In the genomic region with DNA sequence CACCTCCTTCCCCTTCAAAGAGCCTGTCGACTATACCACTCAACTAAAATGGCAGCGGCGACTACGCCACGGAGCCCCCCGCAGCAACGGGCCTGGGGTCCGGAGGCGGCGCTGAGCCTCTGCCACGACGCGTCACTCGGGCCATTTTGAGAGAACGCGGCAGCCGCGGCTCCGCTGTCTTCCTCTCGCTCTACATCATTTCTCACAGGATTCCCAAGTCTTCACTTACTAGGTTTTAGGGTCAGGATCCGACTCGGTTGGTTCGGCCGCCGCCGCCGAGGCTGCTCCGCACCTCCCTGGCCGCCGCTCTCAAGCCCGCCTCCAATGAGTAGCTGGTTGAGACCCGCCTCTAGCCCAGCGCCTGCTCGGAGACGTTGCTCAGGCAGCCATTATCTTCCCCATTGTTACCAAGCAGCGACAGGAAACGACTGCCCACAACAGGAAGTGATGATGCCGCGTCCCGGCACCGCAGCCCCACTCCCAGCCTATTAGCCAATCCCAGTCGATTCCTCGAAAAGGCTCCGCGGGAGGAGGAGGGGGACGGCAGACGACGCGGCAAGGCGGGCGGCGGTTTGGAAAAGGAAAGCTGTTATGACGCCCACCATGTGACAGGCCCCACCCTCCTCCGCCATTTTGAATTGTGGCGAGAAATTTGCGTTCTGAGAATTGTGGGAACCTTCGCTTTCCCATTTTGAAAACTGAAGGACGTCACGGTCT, we compare ENCODE assay signal across 1 cellular context.
A peak's percentile ranks its signal among the peaks of the same experiment; 100 is the strongest.
TF ChIP-seq lines count a peak whose summit lies in the region.

A gene with protein sequence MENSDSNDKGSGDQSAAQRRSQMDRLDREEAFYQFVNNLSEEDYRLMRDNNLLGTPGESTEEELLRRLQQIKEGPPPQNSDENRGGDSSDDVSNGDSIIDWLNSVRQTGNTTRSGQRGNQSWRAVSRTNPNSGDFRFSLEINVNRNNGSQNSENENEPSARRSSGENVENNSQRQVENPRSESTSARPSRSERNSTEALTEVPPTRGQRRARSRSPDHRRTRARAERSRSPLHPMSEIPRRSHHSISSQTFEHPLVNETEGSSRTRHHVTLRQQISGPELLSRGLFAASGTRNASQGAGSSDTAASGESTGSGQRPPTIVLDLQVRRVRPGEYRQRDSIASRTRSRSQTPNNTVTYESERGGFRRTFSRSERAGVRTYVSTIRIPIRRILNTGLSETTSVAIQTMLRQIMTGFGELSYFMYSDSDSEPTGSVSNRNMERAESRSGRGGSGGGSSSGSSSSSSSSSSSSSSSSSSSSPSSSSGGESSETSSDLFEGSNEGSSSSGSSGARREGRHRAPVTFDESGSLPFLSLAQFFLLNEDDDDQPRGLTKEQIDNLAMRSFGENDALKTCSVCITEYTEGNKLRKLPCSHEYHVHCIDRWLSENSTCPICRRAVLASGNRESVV (minus strand): TSS at position 432 of the 717 bp plus-strand sequence. CDS start 18,647 bp downstream, outside the sequence.

TF ChIP-seq in HepG2, 621 proteins besides CTCF, POLR2A, EP300 and RAD21 (continued from another document and continues in another):
- TF ChIP-seq, protein P1, sequence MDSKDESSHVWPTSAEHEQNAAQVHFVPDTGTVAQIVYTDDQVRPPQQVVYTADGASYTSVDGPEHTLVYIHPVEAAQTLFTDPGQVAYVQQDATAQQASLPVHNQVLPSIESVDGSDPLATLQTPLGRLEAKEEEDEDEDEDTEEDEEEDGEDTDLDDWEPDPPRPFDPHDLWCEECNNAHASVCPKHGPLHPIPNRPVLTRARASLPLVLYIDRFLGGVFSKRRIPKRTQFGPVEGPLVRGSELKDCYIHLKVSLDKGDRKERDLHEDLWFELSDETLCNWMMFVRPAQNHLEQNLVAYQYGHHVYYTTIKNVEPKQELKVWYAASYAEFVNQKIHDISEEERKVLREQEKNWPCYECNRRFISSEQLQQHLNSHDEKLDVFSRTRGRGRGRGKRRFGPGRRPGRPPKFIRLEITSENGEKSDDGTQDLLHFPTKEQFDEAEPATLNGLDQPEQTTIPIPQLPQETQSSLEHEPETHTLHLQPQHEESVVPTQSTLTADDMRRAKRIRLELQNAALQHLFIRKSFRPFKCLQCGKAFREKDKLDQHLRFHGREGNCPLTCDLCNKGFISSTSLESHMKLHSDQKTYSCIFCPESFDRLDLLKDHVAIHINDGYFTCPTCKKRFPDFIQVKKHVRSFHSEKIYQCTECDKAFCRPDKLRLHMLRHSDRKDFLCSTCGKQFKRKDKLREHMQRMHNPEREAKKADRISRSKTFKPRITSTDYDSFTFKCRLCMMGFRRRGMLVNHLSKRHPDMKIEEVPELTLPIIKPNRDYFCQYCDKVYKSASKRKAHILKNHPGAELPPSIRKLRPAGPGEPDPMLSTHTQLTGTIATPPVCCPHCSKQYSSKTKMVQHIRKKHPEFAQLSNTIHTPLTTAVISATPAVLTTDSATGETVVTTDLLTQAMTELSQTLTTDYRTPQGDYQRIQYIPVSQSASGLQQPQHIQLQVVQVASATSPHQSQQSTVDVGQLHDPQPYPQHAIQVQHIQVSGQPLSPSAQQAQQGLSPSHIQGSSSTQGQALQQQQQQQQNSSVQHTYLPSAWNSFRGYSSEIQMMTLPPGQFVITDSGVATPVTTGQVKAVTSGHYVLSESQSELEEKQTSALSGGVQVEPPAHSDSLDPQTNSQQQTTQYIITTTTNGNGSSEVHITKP (CRISPR knock-in tag; IDR thresholded peaks at IDR 0.05; ENCODE audit: low read depth): no peak
- TF ChIP-seq, protein P2, sequence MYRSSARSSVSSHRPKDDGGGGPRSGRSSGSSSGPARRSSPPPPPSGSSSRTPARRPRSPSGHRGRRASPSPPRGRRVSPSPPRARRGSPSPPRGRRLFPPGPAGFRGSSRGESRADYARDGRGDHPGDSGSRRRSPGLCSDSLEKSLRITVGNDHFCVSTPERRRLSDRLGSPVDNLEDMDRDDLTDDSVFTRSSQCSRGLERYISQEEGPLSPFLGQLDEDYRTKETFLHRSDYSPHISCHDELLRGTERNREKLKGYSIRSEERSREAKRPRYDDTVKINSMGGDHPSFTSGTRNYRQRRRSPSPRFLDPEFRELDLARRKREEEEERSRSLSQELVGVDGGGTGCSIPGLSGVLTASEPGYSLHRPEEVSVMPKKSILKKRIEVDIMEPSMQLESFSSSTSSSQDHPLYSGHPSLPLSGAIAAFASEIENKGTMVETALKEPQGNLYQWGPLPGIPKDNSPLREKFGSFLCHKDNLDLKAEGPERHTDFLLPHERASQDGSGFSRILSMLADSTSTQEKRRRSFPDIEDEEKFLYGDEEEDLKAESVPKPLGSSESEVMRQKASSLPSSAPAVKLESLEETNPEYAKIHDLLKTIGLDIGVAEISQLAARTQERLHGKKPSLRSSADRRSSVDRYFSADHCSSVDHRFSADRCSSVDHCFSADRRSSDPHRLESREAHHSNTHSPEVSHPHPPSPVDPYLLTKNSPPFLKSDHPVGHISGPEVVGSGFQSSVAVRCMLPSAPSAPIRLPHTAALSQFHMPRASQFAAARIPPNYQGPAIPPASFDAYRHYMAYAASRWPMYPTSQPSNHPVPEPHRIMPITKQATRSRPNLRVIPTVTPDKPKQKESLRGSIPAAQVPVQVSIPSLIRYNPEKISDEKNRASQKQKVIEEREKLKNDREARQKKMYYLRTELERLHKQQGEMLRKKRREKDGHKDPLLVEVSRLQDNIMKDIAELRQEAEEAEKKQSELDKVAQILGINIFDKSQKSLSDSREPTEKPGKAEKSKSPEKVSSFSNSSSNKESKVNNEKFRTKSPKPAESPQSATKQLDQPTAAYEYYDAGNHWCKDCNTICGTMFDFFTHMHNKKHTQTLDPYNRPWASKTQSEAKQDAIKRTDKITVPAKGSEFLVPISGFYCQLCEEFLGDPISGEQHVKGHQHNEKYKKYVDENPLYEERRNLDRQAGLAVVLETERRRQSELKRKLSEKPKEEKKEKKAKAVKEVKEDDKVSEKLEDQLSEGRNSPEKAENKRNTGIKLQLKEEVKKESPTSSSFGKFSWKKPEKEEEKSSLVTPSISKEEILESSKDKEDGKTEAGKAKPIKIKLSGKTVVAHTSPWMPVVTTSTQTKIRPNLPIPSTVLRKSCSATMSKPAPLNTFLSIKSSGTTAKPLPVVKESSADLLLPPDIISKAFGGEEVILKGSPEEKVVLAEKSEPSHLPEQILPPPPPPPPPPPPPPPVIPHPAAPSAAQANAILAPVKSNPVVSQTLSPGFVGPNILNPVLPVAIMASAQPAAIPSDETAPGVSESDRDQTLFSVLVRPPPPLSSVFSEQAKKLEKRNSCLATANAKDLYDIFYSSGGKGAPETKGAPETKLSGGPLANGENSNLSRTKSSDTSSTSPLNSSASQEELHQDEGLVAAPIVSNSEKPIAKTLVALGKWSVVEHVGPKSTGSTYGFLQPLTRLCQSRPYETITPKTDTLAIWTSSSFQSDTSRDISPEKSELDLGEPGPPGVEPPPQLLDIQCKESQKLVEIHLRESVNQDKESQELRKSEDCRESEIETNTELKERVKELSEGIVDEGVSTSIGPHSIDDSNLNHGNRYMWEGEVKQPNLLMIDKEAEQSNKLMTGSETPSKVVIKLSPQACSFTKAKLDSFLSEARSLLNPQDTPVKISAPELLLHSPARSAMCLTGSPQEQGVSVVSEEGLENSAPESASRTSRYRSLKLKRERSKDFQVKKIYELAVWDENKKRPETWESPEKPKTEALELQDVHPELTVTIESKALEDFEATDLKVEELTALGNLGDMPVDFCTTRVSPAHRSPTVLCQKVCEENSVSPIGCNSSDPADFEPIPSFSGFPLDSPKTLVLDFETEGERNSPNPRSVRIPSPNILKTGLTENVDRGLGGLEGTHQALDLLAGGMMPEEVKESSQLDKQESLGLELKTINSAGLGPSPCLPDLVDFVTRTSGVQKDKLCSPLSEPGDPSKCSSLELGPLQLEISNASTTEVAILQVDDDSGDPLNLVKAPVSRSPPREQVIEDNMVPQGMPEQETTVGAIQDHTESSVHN (CRISPR knock-in tag; IDR thresholded peaks at IDR 0.05): no peak
- TF ChIP-seq REXO4 (CRISPR knock-in tag; IDR thresholded peaks at IDR 0.05; ENCODE audit: borderline replicate concordance) (no peak), ASH2L (IDR thresholded peaks at IDR 0.05; ENCODE audit: insufficient read length, low read depth, low read length) (peak; percentile 29), SSRP1 (CRISPR knock-in tag; IDR thresholded peaks at IDR 0.05) (no peak), MBD4 (IDR thresholded peaks at IDR 0.05; ENCODE audit: borderline replicate concordance, low read length) (no peak), ZBTB3 (CRISPR knock-in tag; IDR thresholded peaks at IDR 0.05; ENCODE audit: borderline replicate concordance, low read depth) (no peak), ZNF720 (CRISPR knock-in tag; IDR thresholded peaks at IDR 0.05) (no peak), SPEN (CRISPR knock-in tag; IDR thresholded peaks at IDR 0.05; ENCODE audit: low read depth) (no peak; the same call in 1 of the 2 replicates), SMAD1 (CRISPR knock-in tag; IDR thresholded peaks at IDR 0.05; ENCODE audit: borderline replicate concordance, low read depth) (no peak), ZNF337 (CRISPR knock-in tag; IDR thresholded peaks at IDR 0.05; ENCODE audit: borderline replicate concordance, low read depth) (no peak), PITX1 (CRISPR knock-in tag; IDR thresholded peaks at IDR 0.05) (no peak), TCF7L2 (IDR thresholded peaks at IDR 0.05; ENCODE audit: low read depth, low read length) (no peak), ONECUT2 (CRISPR knock-in tag; IDR thresholded peaks at IDR 0.05) (no peak), SMAD9 (CRISPR knock-in tag; IDR thresholded peaks at IDR 0.05) (no peak), ZNF746 (CRISPR knock-in tag; IDR thresholded peaks at IDR 0.05) (no peak), MAZ (IDR thresholded peaks at IDR 0.05; ENCODE audit: borderline replicate concordance, low read depth, low read length) (no peak), MAZ (CRISPR knock-in tag; IDR thresholded peaks at IDR 0.05; ENCODE audit: low read depth) (no peak), BORCS8-MEF2B (CRISPR knock-in tag; IDR thresholded peaks at IDR 0.05) (no peak), ZNF343 (CRISPR knock-in tag; IDR thresholded peaks at IDR 0.05) (no peak), HCFC1 (IDR thresholded peaks at IDR 0.05; ENCODE audit: low read depth, low read length) (peak; percentile 31; the same call in 1 of the 2 replicates), MATR3 (CRISPR knock-in tag; IDR thresholded peaks at IDR 0.05) (no peak), AKAP8 (CRISPR knock-in tag; IDR thresholded peaks at IDR 0.05) (no peak)
- TF ChIP-seq, protein P3, sequence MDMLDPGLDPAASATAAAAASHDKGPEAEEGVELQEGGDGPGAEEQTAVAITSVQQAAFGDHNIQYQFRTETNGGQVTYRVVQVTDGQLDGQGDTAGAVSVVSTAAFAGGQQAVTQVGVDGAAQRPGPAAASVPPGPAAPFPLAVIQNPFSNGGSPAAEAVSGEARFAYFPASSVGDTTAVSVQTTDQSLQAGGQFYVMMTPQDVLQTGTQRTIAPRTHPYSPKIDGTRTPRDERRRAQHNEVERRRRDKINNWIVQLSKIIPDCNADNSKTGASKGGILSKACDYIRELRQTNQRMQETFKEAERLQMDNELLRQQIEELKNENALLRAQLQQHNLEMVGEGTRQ (IDR thresholded peaks at IDR 0.05; ENCODE audit: low read depth, low read length): peak; percentile 34; the same call in 1 of the 2 replicates
- TF ChIP-seq, protein P3 (CRISPR knock-in tag; IDR thresholded peaks at IDR 0.05; ENCODE audit: borderline replicate concordance): peak; percentile 75; the same call in 1 of the 2 replicates
- TF ChIP-seq, protein P4, sequence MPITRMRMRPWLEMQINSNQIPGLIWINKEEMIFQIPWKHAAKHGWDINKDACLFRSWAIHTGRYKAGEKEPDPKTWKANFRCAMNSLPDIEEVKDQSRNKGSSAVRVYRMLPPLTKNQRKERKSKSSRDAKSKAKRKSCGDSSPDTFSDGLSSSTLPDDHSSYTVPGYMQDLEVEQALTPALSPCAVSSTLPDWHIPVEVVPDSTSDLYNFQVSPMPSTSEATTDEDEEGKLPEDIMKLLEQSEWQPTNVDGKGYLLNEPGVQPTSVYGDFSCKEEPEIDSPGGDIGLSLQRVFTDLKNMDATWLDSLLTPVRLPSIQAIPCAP (CRISPR knock-in tag; IDR thresholded peaks at IDR 0.05; ENCODE audit: low read depth): no peak
- TF ChIP-seq, protein P5, sequence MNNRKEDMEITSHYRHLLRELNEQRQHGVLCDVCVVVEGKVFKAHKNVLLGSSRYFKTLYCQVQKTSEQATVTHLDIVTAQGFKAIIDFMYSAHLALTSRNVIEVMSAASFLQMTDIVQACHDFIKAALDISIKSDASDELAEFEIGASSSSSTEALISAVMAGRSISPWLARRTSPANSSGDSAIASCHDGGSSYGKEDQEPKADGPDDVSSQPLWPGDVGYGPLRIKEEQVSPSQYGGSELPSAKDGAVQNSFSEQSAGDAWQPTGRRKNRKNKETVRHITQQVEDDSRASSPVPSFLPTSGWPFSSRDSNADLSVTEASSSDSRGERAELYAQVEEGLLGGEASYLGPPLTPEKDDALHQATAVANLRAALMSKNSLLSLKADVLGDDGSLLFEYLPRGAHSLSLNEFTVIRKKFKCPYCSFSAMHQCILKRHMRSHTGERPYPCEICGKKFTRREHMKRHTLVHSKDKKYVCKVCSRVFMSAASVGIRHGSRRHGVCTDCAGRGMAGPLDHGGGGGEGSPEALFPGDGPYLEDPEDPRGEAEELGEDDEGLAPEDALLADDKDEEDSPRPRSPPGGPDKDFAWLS (CRISPR knock-in tag; IDR thresholded peaks at IDR 0.05; ENCODE audit: borderline replicate concordance): no peak
- TF ChIP-seq, protein P6, sequence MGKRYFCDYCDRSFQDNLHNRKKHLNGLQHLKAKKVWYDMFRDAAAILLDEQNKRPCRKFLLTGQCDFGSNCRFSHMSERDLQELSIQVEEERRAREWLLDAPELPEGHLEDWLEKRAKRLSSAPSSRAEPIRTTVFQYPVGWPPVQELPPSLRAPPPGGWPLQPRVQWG (CRISPR knock-in tag; IDR thresholded peaks at IDR 0.05; ENCODE audit: borderline replicate concordance, low read depth): no peak
- TF ChIP-seq, protein P7, sequence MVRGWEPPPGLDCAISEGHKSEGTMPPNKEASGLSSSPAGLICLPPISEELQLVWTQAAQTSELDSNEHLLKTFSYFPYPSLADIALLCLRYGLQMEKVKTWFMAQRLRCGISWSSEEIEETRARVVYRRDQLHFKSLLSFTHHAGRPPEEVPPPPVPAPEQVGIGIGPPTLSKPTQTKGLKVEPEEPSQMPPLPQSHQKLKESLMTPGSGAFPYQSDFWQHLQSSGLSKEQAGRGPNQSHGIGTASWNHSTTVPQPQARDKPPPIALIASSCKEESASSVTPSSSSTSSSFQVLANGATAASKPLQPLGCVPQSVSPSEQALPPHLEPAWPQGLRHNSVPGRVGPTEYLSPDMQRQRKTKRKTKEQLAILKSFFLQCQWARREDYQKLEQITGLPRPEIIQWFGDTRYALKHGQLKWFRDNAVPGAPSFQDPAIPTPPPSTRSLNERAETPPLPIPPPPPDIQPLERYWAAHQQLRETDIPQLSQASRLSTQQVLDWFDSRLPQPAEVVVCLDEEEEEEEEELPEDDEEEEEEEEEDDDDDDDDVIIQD (CRISPR knock-in tag; IDR thresholded peaks at IDR 0.05; ENCODE audit: low read depth): 0 out of 2 replicates have a peak, but pooled peaks have one; percentile 69
